21 cellular contexts compared by ENCODE assay signal in genomic region chr7:130954918-130955559, GRCh38.
A peak's percentile ranks its signal among the peaks of the same experiment; 100 is the strongest.
DNase-seq lines count a peak whose midpoint lies in the region; ATAC-seq and TF ChIP-seq lines count a peak whose summit lies in the region.
"Had no signal": no experiment of that assay in that cellular context is flagged by ENCODE, and none has a peak within 500 bp of the region (broad histone marks: within the 10 kb centered on the region; RNA-seq: fewer than 3 reads in every experiment).

No MANE protein-coding gene starts in this region.

- no peaks in the 10 kb centered on the region for H3K27me3 ChIP-seq in BLaER1 treated with 17β-estradiol and CSF1 and Interleukin-3, amounts not matched to agents 10 nM and 100 nM
- H3K27me3 ChIP-seq in GM06990 (replicated peaks; ENCODE audit: control insufficient read depth, insufficient read depth, low read length): no peaks in the 10 kb centered on the region
- H3K27me3 ChIP-seq in fibroblast of lung (ENCODE audit: control insufficient read depth, insufficient read depth, low read length): no peaks in the 10 kb centered on the region
- H3K27me3 ChIP-seq: body of pancreas, esophagus muscularis mucosa, stomach had no signal

- H3K4me1 Mint-ChIP-seq in T-helper 17 cell: peaks cover 52% of the 10 kb centered on the region

- H3K36me3 ChIP-seq in BLaER1 treated with 17β-estradiol and CSF1 and Interleukin-3, amounts not matched to agents 10 nM and 100 nM: peaks cover 56 to 89% (median 75%) of the 10 kb centered on the region in 11 experiments
- H3K36me3 ChIP-seq in GM06990 (ENCODE audit: control insufficient read depth, insufficient read depth, low read length) (peaks cover 9% of the 10 kb centered on the region), fibroblast of lung (ENCODE audit: control insufficient read depth, insufficient read depth, low read length) (peaks cover 3% of the 10 kb centered on the region)

- H3K4me2 ChIP-seq in BLaER1 treated with 17β-estradiol and CSF1 and Interleukin-3, amounts not matched to agents 10 nM and 100 nM: peak overlapping the region; percentile 64 to 99 (median 88); a peak in 19 of 22 replicates
- no peak overlapping the region for H3K4me2 ChIP-seq in fibroblast of lung (ENCODE audit: extremely low read depth, insufficient read depth, low read length)

- peak overlapping the region; percentile 97 for H3K4me3 Mint-ChIP-seq in T-helper 17 cell

- H2AFZ ChIP-seq in fibroblast of lung (ENCODE audit: low read length): no peak overlapping the region
- H2AFZ ChIP-seq: parathyroid adenoma had no signal

- H3K27me3 Mint-ChIP-seq in T-helper 17 cell: no peaks in the 10 kb centered on the region

- TF ChIP-seq CTCF in GM06990 (IDR thresholded peaks at IDR 0.05; ENCODE audit: insufficient read depth, low read length, poor library complexity, severe bottlenecking) (no peak), fibroblast of lung (conservative IDR thresholded peaks at IDR 0.05 in 1 of 2, IDR thresholded peaks at IDR 0.05 in 1 of 2; ENCODE audit: low read depth in 1 of 2, low read length in 2 of 2) (no peak)

- DNase-seq in GM06990 (ENCODE audit: extremely low read depth, insufficient read length): no peak
- DNase-seq in T-helper 17 cell: no peak
- DNase-seq in fibroblast of lung (ENCODE audit: low read depth in 2 of 2): no peak
- DNase-seq in HuH-7 (ENCODE audit: low spot score): no peak
- no peak for DNase-seq in NCI-H526 treated with DMSO at 0.1 percent for 48 hours (lab: John Stamatoyannopoulos, UW)
- no peak for DNase-seq in NCI-H526 (lab: John Stamatoyannopoulos, UW)
- no peak for DNase-seq in NCI-H1694 (lab: John Stamatoyannopoulos, UW)
- DNase-seq: body of pancreas, C1 segment of cervical spinal cord, dermis blood vessel endothelial cell, midbrain, NCI-H1436 treated with DMSO at 0.1 percent for 48 hours, NCI-H446, small intestine, stomach had no signal

- peaks cover 10% of the 10 kb centered on the region for H3K36me3 Mint-ChIP-seq in T-helper 17 cell (ENCODE audit: low read depth)

- H4K20me1 ChIP-seq in BLaER1 treated with 17β-estradiol and CSF1 and Interleukin-3, amounts not matched to agents 10 nM and 100 nM: peaks cover 56 to 94% (median 88%) of the 10 kb centered on the region in 11 experiments
- no peaks in the 10 kb centered on the region for H4K20me1 ChIP-seq in fibroblast of lung (ENCODE audit: control insufficient read depth, extremely low read depth, insufficient read depth, low read length)

- peaks cover 85% of the 10 kb centered on the region for H3K79me2 ChIP-seq in fibroblast of lung (ENCODE audit: control insufficient read depth, insufficient read depth, low read length)

- no peak overlapping the region for H3K9ac ChIP-seq in BLaER1 treated with 17β-estradiol and CSF1 and Interleukin-3, amounts not matched to agents 10 nM and 100 nM
- H3K9ac ChIP-seq in fibroblast of lung (ENCODE audit: insufficient read depth, low read length): no peak overlapping the region
- H3K9ac ChIP-seq: parathyroid adenoma had no signal

- no peaks in the 10 kb centered on the region for H3K9me3 ChIP-seq in BLaER1 treated with 17β-estradiol and CSF1 and Interleukin-3, amounts not matched to agents 10 nM and 100 nM (replicated peaks in 1 of 11)
- H3K9me3 ChIP-seq in T-helper 17 cell (ENCODE audit: control insufficient read depth, low read length, poor library complexity, severe bottlenecking) (no peaks in the 10 kb centered on the region), fibroblast of lung (ENCODE audit: control insufficient read depth, insufficient read depth, low read depth, low read length) (no peaks in the 10 kb centered on the region)
- H3K9me3 ChIP-seq: body of pancreas, esophagus muscularis mucosa, stomach had no signal

- H3K4me3 ChIP-seq in BLaER1 treated with 17β-estradiol and CSF1 and Interleukin-3, amounts not matched to agents 10 nM and 100 nM: peak overlapping the region in 1 of 10 experiments; percentile 13; a peak in 1 of 20 replicates
- H3K4me3 ChIP-seq in GM06990 (replicated peaks; ENCODE audit: low read depth, low read length) (peak overlapping the region; percentile 34), fibroblast of lung (replicated peaks in 1 of 4; ENCODE audit: control extremely low read depth in 1 of 4, insufficient read depth in 1 of 4, low read depth in 3 of 4, low read length in 4 of 4) (no peak overlapping the region)
- H3K4me3 ChIP-seq: body of pancreas, esophagus muscularis mucosa, stomach had no signal

- no peak for ATAC-seq in T-helper 17 cell
- ATAC-seq: body of pancreas, SK-N-SH treated with all-trans-retinoic acid at 6 μM for 48 hours had no signal

- no peak overlapping the region for H3K27ac ChIP-seq in BLaER1 treated with 17β-estradiol and CSF1 and Interleukin-3, amounts not matched to agents 10 nM and 100 nM
- H3K27ac ChIP-seq in fibroblast of lung (ENCODE audit: insufficient read depth, low read length): peak overlapping the region; percentile 4
- H3K27ac ChIP-seq: body of pancreas, esophagus muscularis mucosa, HL-60, parathyroid adenoma, VCaP had no signal

- H3K4me1 ChIP-seq in BLaER1 treated with 17β-estradiol and CSF1 and Interleukin-3, amounts not matched to agents 10 nM and 100 nM: peaks cover 46 to 91% (median 49%) of the 10 kb centered on the region in 10 experiments
- peaks cover 11% of the 10 kb centered on the region for H3K4me1 ChIP-seq in fibroblast of lung (ENCODE audit: control insufficient read depth, extremely low read depth, insufficient read depth, low read length)
- H3K4me1 ChIP-seq: body of pancreas, parathyroid adenoma had no signal

- no peak overlapping the region for H3K27ac Mint-ChIP-seq in T-helper 17 cell
